In the genomic region with DNA sequence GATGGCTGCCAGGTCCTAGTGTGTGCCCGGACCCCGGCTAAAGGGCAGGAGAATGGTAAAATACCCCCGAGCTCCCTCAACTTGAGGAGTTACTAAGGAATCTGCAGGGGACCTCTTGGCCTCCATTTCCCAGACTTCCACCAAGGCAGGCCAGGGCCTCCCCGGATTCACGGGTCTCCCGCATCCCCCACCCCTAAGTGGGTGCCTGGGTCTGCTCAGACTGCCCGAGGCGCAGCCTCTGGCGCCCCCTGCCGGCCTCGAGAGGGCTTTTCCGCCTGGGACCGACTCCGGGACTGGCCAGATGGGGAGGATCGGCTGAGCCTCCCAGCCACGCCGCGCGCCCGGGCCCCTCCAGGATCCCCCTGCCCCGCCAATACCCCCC, we compare ENCODE assay signal across 8 cellular contexts. TPM values are rescaled to one million over a fixed set of nuclear protein-coding genes. Genes with fewer than 3 reads are reported as not detected.
DNase-seq lines count a peak whose midpoint lies in the region; ATAC-seq and TF ChIP-seq lines count a peak whose summit lies in the region.

No MANE protein-coding gene starts in this region.

- H3K27ac Mint-ChIP-seq in dendritic cell treated with granulocyte-macrophage colony-stimulating factor and Interleukin-4, amounts not matched to agents 40 ng/mL and 50 ng/mL, for 4 days = no peak overlapping the region

- peak; percentile 96 for DNase-seq in GM03348 (ENCODE audit: low spot score)
- DNase-seq in NCI-H2196 treated with DMSO at 0.1 percent for 48 hours (lab: John Stamatoyannopoulos, UW; ENCODE audit: unreplicated experiment) = peak; percentile 65
- DNase-seq in activated CD4-positive, alpha-beta T cell treated with anti-CD3 and anti-CD28 coated beads for 4 hours = peak; percentile 73
- DNase-seq in lower leg skin (ENCODE audit: low spot score in 2 of 2) = peak; percentile 60 to 94
- peak; percentile 45 to 73 (median 51) for DNase-seq in stimulated activated CD4-positive, alpha-beta T cell treated with anti-CD3 and anti-CD28 coated beads, TNF-alpha, amount 100 ng/mL, for 1 hour (ENCODE audit: low read depth in 3 of 3, low spot score in 1 of 3)

- no peak for TF ChIP-seq CTCF in lower leg skin (IDR thresholded peaks at IDR 0.05)

- peak; percentile 51 for ATAC-seq in HG02623 (IDR thresholded peaks at IDR 0.05; ENCODE audit: unreplicated experiment)
- ATAC-seq in HG03280 (IDR thresholded peaks at IDR 0.05; ENCODE audit: unreplicated experiment) = no peak

- H3K4me1 Mint-ChIP-seq in dendritic cell treated with granulocyte-macrophage colony-stimulating factor and Interleukin-4, amounts not matched to agents 40 ng/mL and 50 ng/mL, for 4 days (ENCODE audit: low read depth) = peaks cover 32% of the 10 kb centered on the region

- peak overlapping the region; percentile 39 for H3K4me3 ChIP-seq in lower leg skin (ENCODE audit: low read depth, poor library complexity, severe bottlenecking)

- no peaks in the 10 kb centered on the region for H3K9me3 Mint-ChIP-seq in dendritic cell treated with granulocyte-macrophage colony-stimulating factor and Interleukin-4, amounts not matched to agents 40 ng/mL and 50 ng/mL, for 4 days

- H3K4me3 Mint-ChIP-seq in dendritic cell treated with granulocyte-macrophage colony-stimulating factor and Interleukin-4, amounts not matched to agents 40 ng/mL and 50 ng/mL, for 4 days = peak overlapping the region; percentile 54

- 8% methylated on average over 20 to 21 of the region's 21 CpGs for WGBS in lower leg skin, 2 donors

- TF ChIP-seq POLR2A in lower leg skin (IDR thresholded peaks at IDR 0.05) = no peak

- H3K36me3 Mint-ChIP-seq in dendritic cell treated with granulocyte-macrophage colony-stimulating factor and Interleukin-4, amounts not matched to agents 40 ng/mL and 50 ng/mL, for 4 days (ENCODE audit: low read depth) = no peaks in the 10 kb centered on the region

- intact Hi-C loops in dendritic cell treated with granulocyte-macrophage colony-stimulating factor and Interleukin-4, amounts not matched to agents 40 ng/mL and 50 ng/mL, for 4 days (cut with micrococcal nuclease) = loop anchor here (1.0 kb wide), 1 partner anchor 157 kb away; no protein-coding TSS in a partner anchor
- intact Hi-C loops in lower leg skin (cut with DNase I; ENCODE audit: low total_unique reads) = no loop called here

- H3K27me3 Mint-ChIP-seq in dendritic cell treated with granulocyte-macrophage colony-stimulating factor and Interleukin-4, amounts not matched to agents 40 ng/mL and 50 ng/mL, for 4 days = peaks cover 81% of the 10 kb centered on the region

RNA-seq across cellular contexts. Expression of gene PLEKHG5, which starts 1.7 kb away (rescaled TPM):
- total RNA-seq in lower leg skin = 100 to 1,000 TPM in 2 of 4 donors, 10 to 100 TPM in 2; 72.5 to 170 (median 99.8) TPM

RNA-seq across cellular contexts. Expression of gene TNFRSF25, which starts 23.8 kb away (rescaled TPM):
- total RNA-seq in lower leg skin = 100 to 1,000 TPM in 1 of 4 donors, 10 to 100 TPM in 3; 53.7 to 168 (median 75.7) TPM
